In the genomic region with DNA sequence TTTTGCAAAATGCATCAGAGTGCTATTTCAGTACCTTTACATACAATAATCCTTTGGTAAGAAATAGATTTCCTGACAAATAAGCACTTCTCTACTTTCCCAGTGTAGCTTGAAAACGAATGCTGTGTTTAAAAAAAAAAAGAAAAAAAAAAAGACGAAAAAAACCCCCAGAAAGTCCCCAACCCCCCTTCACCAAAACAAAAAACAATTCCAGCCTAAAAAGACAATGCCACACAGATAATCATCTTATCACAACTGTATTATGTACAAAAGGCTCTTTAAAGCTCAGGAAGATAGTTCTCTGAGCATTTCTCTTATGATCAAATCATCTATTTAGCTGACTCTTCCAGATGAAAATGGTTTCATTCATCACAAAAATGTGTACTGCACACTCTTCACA, we compare ENCODE assay signal across 8 cellular contexts. TPM values are rescaled to one million over a fixed set of nuclear protein-coding genes. Genes with fewer than 3 reads are reported as not detected.
DNase-seq lines count a peak whose midpoint lies in the region; ATAC-seq and TF ChIP-seq lines count a peak whose summit lies in the region.

No MANE protein-coding gene starts in this region.

- H3K9me3 Mint-ChIP-seq in HFFc6: no peaks in the 10 kb centered on the region
- H3K9me3 Mint-ChIP-seq in activated naive CD8-positive, alpha-beta T cell treated with anti-CD3 and anti-CD28 coated beads, Interleukin-2, amount 50 U/mL, for 24 hours: no peaks in the 10 kb centered on the region
- no peaks in the 10 kb centered on the region for H3K9me3 Mint-ChIP-seq in stimulated activated effector memory CD8-positive, alpha-beta T cell treated with anti-CD3 and anti-CD28 coated beads, Interleukin-12 subunit alpha, Interleukin-12 subunit beta, amount 100 ng/mL, for 72 hours

- H3K27ac Mint-ChIP-seq in HFFc6: peak overlapping the region; percentile 94
- H3K27ac Mint-ChIP-seq in activated naive CD8-positive, alpha-beta T cell treated with anti-CD3 and anti-CD28 coated beads, Interleukin-2, amount 50 U/mL, for 24 hours: no peak overlapping the region
- no peak overlapping the region for H3K27ac Mint-ChIP-seq in stimulated activated effector memory CD8-positive, alpha-beta T cell treated with anti-CD3 and anti-CD28 coated beads, Interleukin-12 subunit alpha, Interleukin-12 subunit beta, amount 100 ng/mL, for 72 hours

- peaks cover 39% of the 10 kb centered on the region for H3K4me1 Mint-ChIP-seq in HFFc6 (ENCODE audit: low read depth)
- peaks cover 25% of the 10 kb centered on the region for H3K4me1 Mint-ChIP-seq in activated naive CD8-positive, alpha-beta T cell treated with anti-CD3 and anti-CD28 coated beads, Interleukin-2, amount 50 U/mL, for 24 hours
- peaks cover 16% of the 10 kb centered on the region for H3K4me1 Mint-ChIP-seq in stimulated activated effector memory CD8-positive, alpha-beta T cell treated with anti-CD3 and anti-CD28 coated beads, Interleukin-12 subunit alpha, Interleukin-12 subunit beta, amount 100 ng/mL, for 72 hours

- ATAC-seq in activated naive CD8-positive, alpha-beta T cell treated with anti-CD3 and anti-CD28 coated beads, Interleukin-2, amount 50 U/mL, for 24 hours: no peak
- no peak for ATAC-seq in stimulated activated effector memory CD8-positive, alpha-beta T cell treated with anti-CD3 and anti-CD28 coated beads, Interleukin-12 subunit alpha, Interleukin-12 subunit beta, amount 100 ng/mL, for 72 hours

- DNase-seq in HFFc6 (no peak), NCI-H1417 (lab: John Stamatoyannopoulos, UW) (no peak), cerebellar cortex (ENCODE audit: low spot score) (no peak), CD1c-positive myeloid dendritic cell (ENCODE audit: extremely low spot score) (no peak), NCI-H446 treated with DMSO at 0.1 percent for 48 hours (lab: John Stamatoyannopoulos, UW) (no peak)
- no peak for DNase-seq in activated naive CD8-positive, alpha-beta T cell treated with anti-CD3 and anti-CD28 coated beads, Interleukin-2, amount 50 U/mL, for 24 hours
- DNase-seq in stimulated activated effector memory CD8-positive, alpha-beta T cell treated with anti-CD3 and anti-CD28 coated beads, Interleukin-12 subunit alpha, Interleukin-12 subunit beta, amount 100 ng/mL, for 72 hours (ENCODE audit: low spot score in 2 of 2): no peak

- H3K9me3 ChIP-seq in iPS-18c (ENCODE audit: control insufficient read depth, insufficient read depth, low read length): no peaks in the 10 kb centered on the region

- no peak for TF ChIP-seq CTCF in HFFc6 (IDR thresholded peaks at IDR 0.05)

- peak overlapping the region; percentile 95 for H3K4me3 ChIP-seq in iPS-18c (ENCODE audit: insufficient read depth, low read depth, low read length)

- peaks cover 40% of the 10 kb centered on the region for H3K36me3 Mint-ChIP-seq in HFFc6 (ENCODE audit: low read depth)
- no peaks in the 10 kb centered on the region for H3K36me3 Mint-ChIP-seq in activated naive CD8-positive, alpha-beta T cell treated with anti-CD3 and anti-CD28 coated beads, Interleukin-2, amount 50 U/mL, for 24 hours (ENCODE audit: low read depth)
- H3K36me3 Mint-ChIP-seq in stimulated activated effector memory CD8-positive, alpha-beta T cell treated with anti-CD3 and anti-CD28 coated beads, Interleukin-12 subunit alpha, Interleukin-12 subunit beta, amount 100 ng/mL, for 72 hours: no peaks in the 10 kb centered on the region

- H3K27me3 Mint-ChIP-seq in HFFc6 (ENCODE audit: insufficient read depth): no peaks in the 10 kb centered on the region
- H3K27me3 Mint-ChIP-seq in activated naive CD8-positive, alpha-beta T cell treated with anti-CD3 and anti-CD28 coated beads, Interleukin-2, amount 50 U/mL, for 24 hours: peaks cover 56% of the 10 kb centered on the region

- peak overlapping the region; percentile 95 for H3K4me3 Mint-ChIP-seq in HFFc6
- H3K4me3 Mint-ChIP-seq in activated naive CD8-positive, alpha-beta T cell treated with anti-CD3 and anti-CD28 coated beads, Interleukin-2, amount 50 U/mL, for 24 hours: peak overlapping the region; percentile 83
- peak overlapping the region; percentile 84 for H3K4me3 Mint-ChIP-seq in stimulated activated effector memory CD8-positive, alpha-beta T cell treated with anti-CD3 and anti-CD28 coated beads, Interleukin-12 subunit alpha, Interleukin-12 subunit beta, amount 100 ng/mL, for 72 hours

RNA-seq across cellular contexts. Expression of gene FERMT2, which starts 1.6 kb away (rescaled TPM):
- total RNA-seq in HFFc6 (2021; fragmentation: NEBNext Ultra II Directional; extraction: Animal tissue kit (Norgen Biotek cat#: 25700)): 100 to 1,000 TPM; 109 to 152 (median 127) TPM
